Comparison of ENCODE assay signal across 1 cellular context in genomic region chr7:67100956-67101361, GRCh38.
TF ChIP-seq lines count a peak whose summit lies in the region.

No MANE protein-coding gene starts in this region.

TF ChIP-seq in K562, 482 proteins besides CTCF, POLR2A, EP300 and RAD21 (continued from another document and continues in another):
- no peak for TF ChIP-seq CHAMP1 (IDR thresholded peaks at IDR 0.05)
- peak; percentile 76 for TF ChIP-seq ARID1B (IDR thresholded peaks at IDR 0.05)
- TF ChIP-seq, protein P1, sequence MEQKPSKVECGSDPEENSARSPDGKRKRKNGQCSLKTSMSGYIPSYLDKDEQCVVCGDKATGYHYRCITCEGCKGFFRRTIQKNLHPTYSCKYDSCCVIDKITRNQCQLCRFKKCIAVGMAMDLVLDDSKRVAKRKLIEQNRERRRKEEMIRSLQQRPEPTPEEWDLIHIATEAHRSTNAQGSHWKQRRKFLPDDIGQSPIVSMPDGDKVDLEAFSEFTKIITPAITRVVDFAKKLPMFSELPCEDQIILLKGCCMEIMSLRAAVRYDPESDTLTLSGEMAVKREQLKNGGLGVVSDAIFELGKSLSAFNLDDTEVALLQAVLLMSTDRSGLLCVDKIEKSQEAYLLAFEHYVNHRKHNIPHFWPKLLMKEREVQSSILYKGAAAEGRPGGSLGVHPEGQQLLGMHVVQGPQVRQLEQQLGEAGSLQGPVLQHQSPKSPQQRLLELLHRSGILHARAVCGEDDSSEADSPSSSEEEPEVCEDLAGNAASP (IDR thresholded peaks at IDR 0.05), result no peak
- TF ChIP-seq MAFF (IDR thresholded peaks at IDR 0.05; ENCODE audit: low read length), result no peak
- TF ChIP-seq, protein P2, sequence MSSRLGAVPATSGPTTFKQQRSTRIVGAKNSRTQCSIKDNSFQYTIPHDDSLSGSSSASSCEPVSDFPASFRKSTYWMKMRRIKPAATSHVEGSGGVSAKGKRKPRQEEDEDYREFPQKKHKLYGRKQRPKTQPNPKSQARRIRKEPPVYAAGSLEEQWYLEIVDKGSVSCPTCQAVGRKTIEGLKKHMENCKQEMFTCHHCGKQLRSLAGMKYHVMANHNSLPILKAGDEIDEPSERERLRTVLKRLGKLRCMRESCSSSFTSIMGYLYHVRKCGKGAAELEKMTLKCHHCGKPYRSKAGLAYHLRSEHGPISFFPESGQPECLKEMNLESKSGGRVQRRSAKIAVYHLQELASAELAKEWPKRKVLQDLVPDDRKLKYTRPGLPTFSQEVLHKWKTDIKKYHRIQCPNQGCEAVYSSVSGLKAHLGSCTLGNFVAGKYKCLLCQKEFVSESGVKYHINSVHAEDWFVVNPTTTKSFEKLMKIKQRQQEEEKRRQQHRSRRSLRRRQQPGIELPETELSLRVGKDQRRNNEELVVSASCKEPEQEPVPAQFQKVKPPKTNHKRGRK (tag; IDR thresholded peaks at IDR 0.05), result no peak
- TF ChIP-seq RBM34 (IDR thresholded peaks at IDR 0.05; ENCODE audit: borderline replicate concordance, insufficient read depth, low read length), result no peak
- TF ChIP-seq E2F3 (CRISPR knock-in tag; IDR thresholded peaks at IDR 0.05), result no peak
- TF ChIP-seq, protein P3, sequence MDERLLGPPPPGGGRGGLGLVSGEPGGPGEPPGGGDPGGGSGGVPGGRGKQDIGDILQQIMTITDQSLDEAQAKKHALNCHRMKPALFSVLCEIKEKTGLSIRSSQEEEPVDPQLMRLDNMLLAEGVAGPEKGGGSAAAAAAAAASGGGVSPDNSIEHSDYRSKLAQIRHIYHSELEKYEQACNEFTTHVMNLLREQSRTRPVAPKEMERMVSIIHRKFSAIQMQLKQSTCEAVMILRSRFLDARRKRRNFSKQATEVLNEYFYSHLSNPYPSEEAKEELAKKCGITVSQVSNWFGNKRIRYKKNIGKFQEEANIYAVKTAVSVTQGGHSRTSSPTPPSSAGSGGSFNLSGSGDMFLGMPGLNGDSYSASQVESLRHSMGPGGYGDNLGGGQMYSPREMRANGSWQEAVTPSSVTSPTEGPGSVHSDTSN (CRISPR knock-in tag; IDR thresholded peaks at IDR 0.05; ENCODE audit: low read depth), result no peak
- TF ChIP-seq, protein P3 (tag; conservative IDR thresholded peaks at IDR 0.05; ENCODE audit: low read depth), result no peak
- no peak for TF ChIP-seq DNMT1 (IDR thresholded peaks at IDR 0.05)
- peak in 1 of 2 experiments; percentile 62; a peak in 2 of 4 replicates for TF ChIP-seq HDAC1 (IDR thresholded peaks at IDR 0.05)
- no peak for TF ChIP-seq SAFB (IDR thresholded peaks at IDR 0.05; ENCODE audit: borderline replicate concordance, low read depth, low read length)
- no peak for TF ChIP-seq TGIF2 (CRISPR knock-in tag; IDR thresholded peaks at IDR 0.05)
- peak; percentile 92 for TF ChIP-seq NFIC (IDR thresholded peaks at IDR 0.05)
- no peak for TF ChIP-seq ZNF699 (CRISPR knock-in tag; IDR thresholded peaks at IDR 0.05; ENCODE audit: insufficient replicate concordance)
- TF ChIP-seq ZSCAN29 (IDR thresholded peaks at IDR 0.05), result no peak
- TF ChIP-seq CREBBP (IDR thresholded peaks at IDR 0.05; ENCODE audit: low read depth, low read length), result no peak
- no peak for TF ChIP-seq ZNF830 (CRISPR knock-in tag; IDR thresholded peaks at IDR 0.05)
- no peak for TF ChIP-seq SIN3A (IDR thresholded peaks at IDR 0.05; ENCODE audit: borderline replicate concordance in 2 of 2, control insufficient read depth in 1 of 2, low read depth in 2 of 2, low read length in 2 of 2)
- TF ChIP-seq SMAD2 (IDR thresholded peaks at IDR 0.05; ENCODE audit: low read depth, low read length), result no peak
- TF ChIP-seq RCOR1 (IDR thresholded peaks at IDR 0.05; ENCODE audit: borderline replicate concordance in 1 of 2, low read depth in 2 of 2, low read length in 2 of 2), result peak in 1 of 2 experiments; percentile 89; a peak in 2 of 4 replicates
- peak; percentile 74 for TF ChIP-seq DPF2 (IDR thresholded peaks at IDR 0.05)
- TF ChIP-seq, protein P4, sequence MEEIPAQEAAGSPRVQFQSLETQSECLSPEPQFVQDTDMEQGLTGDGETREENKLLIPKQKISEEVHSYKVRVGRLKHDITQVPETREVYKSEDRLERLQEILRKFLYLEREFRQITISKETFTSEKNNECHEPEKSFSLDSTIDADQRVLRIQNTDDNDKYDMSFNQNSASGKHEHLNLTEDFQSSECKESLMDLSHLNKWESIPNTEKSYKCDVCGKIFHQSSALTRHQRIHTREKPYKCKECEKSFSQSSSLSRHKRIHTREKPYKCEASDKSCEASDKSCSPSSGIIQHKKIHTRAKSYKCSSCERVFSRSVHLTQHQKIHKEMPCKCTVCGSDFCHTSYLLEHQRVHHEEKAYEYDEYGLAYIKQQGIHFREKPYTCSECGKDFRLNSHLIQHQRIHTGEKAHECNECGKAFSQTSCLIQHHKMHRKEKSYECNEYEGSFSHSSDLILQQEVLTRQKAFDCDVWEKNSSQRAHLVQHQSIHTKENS (CRISPR knock-in tag; IDR thresholded peaks at IDR 0.05), result no peak
- TF ChIP-seq, protein P5, sequence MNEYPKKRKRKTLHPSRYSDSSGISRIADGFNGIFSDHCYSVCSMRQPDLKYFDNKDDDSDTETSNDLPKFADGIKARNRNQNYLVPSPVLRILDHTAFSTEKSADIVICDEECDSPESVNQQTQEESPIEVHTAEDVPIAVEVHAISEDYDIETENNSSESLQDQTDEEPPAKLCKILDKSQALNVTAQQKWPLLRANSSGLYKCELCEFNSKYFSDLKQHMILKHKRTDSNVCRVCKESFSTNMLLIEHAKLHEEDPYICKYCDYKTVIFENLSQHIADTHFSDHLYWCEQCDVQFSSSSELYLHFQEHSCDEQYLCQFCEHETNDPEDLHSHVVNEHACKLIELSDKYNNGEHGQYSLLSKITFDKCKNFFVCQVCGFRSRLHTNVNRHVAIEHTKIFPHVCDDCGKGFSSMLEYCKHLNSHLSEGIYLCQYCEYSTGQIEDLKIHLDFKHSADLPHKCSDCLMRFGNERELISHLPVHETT (CRISPR knock-in tag; conservative IDR thresholded peaks at IDR 0.05 in 1 of 2, IDR thresholded peaks at IDR 0.05 in 1 of 2), result no peak
- TF ChIP-seq ZNF239 (CRISPR knock-in tag; IDR thresholded peaks at IDR 0.05), result no peak
- TF ChIP-seq TCF15 (CRISPR knock-in tag; IDR thresholded peaks at IDR 0.05), result no peak
- TF ChIP-seq CAMTA2 (CRISPR knock-in tag; conservative IDR thresholded peaks at IDR 0.05), result no peak
- TF ChIP-seq NBN (IDR thresholded peaks at IDR 0.05; ENCODE audit: low read depth), result peak; percentile 39; the same call in 1 of the 2 replicates
- TF ChIP-seq, protein P6, sequence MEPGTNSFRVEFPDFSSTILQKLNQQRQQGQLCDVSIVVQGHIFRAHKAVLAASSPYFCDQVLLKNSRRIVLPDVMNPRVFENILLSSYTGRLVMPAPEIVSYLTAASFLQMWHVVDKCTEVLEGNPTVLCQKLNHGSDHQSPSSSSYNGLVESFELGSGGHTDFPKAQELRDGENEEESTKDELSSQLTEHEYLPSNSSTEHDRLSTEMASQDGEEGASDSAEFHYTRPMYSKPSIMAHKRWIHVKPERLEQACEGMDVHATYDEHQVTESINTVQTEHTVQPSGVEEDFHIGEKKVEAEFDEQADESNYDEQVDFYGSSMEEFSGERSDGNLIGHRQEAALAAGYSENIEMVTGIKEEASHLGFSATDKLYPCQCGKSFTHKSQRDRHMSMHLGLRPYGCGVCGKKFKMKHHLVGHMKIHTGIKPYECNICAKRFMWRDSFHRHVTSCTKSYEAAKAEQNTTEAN (CRISPR knock-in tag; IDR thresholded peaks at IDR 0.05), result no peak
- 0 out of 2 replicates have a peak, but pooled peaks have one; percentile 20 for TF ChIP-seq HDAC2 (IDR thresholded peaks at IDR 0.05)
- TF ChIP-seq TRIM24 (IDR thresholded peaks at IDR 0.05), result peak in 1 of 2 experiments; percentile 25; a peak in 1 of 4 replicates
- TF ChIP-seq HEY1 (CRISPR knock-in tag; IDR thresholded peaks at IDR 0.05; ENCODE audit: borderline replicate concordance), result no peak
- TF ChIP-seq ZNF584 (CRISPR knock-in tag; IDR thresholded peaks at IDR 0.05; ENCODE audit: low read depth), result no peak
- no peak for TF ChIP-seq YY1 (IDR thresholded peaks at IDR 0.05; ENCODE audit: borderline replicate concordance in 1 of 3, control insufficient read depth in 1 of 3, extremely low read depth in 1 of 3, insufficient read depth in 3 of 3, insufficient read length in 1 of 3, insufficient replicate concordance in 2 of 3, low read depth in 1 of 3, low read length in 2 of 3)
- TF ChIP-seq, protein P7, sequence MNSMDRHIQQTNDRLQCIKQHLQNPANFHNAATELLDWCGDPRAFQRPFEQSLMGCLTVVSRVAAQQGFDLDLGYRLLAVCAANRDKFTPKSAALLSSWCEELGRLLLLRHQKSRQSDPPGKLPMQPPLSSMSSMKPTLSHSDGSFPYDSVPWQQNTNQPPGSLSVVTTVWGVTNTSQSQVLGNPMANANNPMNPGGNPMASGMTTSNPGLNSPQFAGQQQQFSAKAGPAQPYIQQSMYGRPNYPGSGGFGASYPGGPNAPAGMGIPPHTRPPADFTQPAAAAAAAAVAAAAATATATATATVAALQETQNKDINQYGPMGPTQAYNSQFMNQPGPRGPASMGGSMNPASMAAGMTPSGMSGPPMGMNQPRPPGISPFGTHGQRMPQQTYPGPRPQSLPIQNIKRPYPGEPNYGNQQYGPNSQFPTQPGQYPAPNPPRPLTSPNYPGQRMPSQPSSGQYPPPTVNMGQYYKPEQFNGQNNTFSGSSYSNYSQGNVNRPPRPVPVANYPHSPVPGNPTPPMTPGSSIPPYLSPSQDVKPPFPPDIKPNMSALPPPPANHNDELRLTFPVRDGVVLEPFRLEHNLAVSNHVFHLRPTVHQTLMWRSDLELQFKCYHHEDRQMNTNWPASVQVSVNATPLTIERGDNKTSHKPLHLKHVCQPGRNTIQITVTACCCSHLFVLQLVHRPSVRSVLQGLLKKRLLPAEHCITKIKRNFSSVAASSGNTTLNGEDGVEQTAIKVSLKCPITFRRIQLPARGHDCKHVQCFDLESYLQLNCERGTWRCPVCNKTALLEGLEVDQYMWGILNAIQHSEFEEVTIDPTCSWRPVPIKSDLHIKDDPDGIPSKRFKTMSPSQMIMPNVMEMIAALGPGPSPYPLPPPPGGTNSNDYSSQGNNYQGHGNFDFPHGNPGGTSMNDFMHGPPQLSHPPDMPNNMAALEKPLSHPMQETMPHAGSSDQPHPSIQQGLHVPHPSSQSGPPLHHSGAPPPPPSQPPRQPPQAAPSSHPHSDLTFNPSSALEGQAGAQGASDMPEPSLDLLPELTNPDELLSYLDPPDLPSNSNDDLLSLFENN (IDR thresholded peaks at IDR 0.05; ENCODE audit: low read depth in 2 of 2, low read length in 2 of 2), result no peak
- TF ChIP-seq PML (IDR thresholded peaks at IDR 0.05; ENCODE audit: low read length), result no peak
- peak; percentile 89 to 91 for TF ChIP-seq KDM1A (IDR thresholded peaks at IDR 0.05)
- TF ChIP-seq TAL1 (IDR thresholded peaks at IDR 0.05), result peak; percentile 57
- TF ChIP-seq HNRNPK (IDR thresholded peaks at IDR 0.05; ENCODE audit: low read depth, low read length, poor library complexity, severe bottlenecking), result no peak
- TF ChIP-seq SRSF1 (IDR thresholded peaks at IDR 0.05; ENCODE audit: low read depth, low read length), result no peak
- TF ChIP-seq, protein P8, sequence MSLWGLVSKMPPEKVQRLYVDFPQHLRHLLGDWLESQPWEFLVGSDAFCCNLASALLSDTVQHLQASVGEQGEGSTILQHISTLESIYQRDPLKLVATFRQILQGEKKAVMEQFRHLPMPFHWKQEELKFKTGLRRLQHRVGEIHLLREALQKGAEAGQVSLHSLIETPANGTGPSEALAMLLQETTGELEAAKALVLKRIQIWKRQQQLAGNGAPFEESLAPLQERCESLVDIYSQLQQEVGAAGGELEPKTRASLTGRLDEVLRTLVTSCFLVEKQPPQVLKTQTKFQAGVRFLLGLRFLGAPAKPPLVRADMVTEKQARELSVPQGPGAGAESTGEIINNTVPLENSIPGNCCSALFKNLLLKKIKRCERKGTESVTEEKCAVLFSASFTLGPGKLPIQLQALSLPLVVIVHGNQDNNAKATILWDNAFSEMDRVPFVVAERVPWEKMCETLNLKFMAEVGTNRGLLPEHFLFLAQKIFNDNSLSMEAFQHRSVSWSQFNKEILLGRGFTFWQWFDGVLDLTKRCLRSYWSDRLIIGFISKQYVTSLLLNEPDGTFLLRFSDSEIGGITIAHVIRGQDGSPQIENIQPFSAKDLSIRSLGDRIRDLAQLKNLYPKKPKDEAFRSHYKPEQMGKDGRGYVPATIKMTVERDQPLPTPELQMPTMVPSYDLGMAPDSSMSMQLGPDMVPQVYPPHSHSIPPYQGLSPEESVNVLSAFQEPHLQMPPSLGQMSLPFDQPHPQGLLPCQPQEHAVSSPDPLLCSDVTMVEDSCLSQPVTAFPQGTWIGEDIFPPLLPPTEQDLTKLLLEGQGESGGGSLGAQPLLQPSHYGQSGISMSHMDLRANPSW (CRISPR knock-in tag; IDR thresholded peaks at IDR 0.05), result no peak
- no peak for TF ChIP-seq KLF16 (IDR thresholded peaks at IDR 0.05)
- TF ChIP-seq CEBPB (tag; IDR thresholded peaks at IDR 0.05), result no peak
- TF ChIP-seq NR4A1 (CRISPR knock-in tag; IDR thresholded peaks at IDR 0.05), result no peak
- TF ChIP-seq NR4A1 (tag; IDR thresholded peaks at IDR 0.05), result no peak
- TF ChIP-seq TAF15 (IDR thresholded peaks at IDR 0.05; ENCODE audit: low read depth, low read length), result no peak
- TF ChIP-seq PHB (CRISPR knock-in tag; IDR thresholded peaks at IDR 0.05), result no peak
- no peak for TF ChIP-seq ZNF507 (tag; conservative IDR thresholded peaks at IDR 0.05)
- no peak for TF ChIP-seq COPS2 (conservative IDR thresholded peaks at IDR 0.05)
- TF ChIP-seq TCF3 (CRISPR knock-in tag; IDR thresholded peaks at IDR 0.05), result peak; percentile 62
- no peak for TF ChIP-seq RBFOX2 (IDR thresholded peaks at IDR 0.05; ENCODE audit: low read depth, low read length)
